ENCODE assay signal across 18 cellular contexts in the genomic region with DNA sequence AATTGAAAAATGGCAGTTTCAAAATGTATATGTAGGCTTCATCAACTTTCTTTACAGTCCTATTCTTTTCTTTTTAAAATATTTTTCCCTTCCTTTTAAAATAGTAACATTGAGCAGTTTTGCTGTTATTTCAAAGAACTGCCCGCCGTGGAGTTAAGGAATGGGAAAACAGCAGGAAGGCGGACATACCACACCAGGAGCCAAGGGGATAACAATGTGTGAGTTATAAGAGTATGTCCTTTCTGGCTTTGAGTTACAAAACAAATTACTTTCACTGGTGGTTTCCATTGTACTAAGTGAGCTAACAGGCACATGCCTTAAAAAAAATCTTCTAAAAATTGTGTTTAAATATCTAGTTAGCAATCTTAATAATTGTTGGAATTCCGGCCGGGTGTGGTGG.
"Had no signal": no experiment of that assay in that cellular context is flagged by ENCODE, and none has a peak within 500 bp of the region (broad histone marks: within the 10 kb centered on the region; RNA-seq: fewer than 3 reads in every experiment).

No MANE protein-coding gene starts in this region.

- DNase-seq: activated CD4-positive, alpha-beta T cell treated with anti-CD3 and anti-CD28 coated beads, Interleukin-2, amount 50 U/mL, for 4 hours; activated CD4-positive, CD25-positive, alpha-beta regulatory T cell treated with anti-CD3 and anti-CD28 coated beads, Interleukin-2, amount 50 U/mL, for 72 hours; activated CD8-positive, alpha-beta memory T cell treated with anti-CD3 and anti-CD28 coated beads, Interleukin-2, amount 10 ng/mL, durations not matched to agents 7 days and 5 days; central memory CD4-positive, alpha-beta T cell; cortex of kidney; effector memory CD4-positive, alpha-beta T cell; foreskin melanocyte; islet precursor cell; mucosa of descending colon; naive thymus-derived CD4-positive, alpha-beta T cell; nucleus accumbens; stimulated activated CD4-positive, alpha-beta T cell treated with anti-CD3 and anti-CD28 coated beads, Interleukin-2, amount 100 ng/mL, for 48 hours; stimulated activated naive CD4-positive, alpha-beta T cell; T-helper 9 cell; transverse colon had no signal

- H3K27me3 ChIP-seq: transverse colon had no signal

- H3K9me3 ChIP-seq: mucosa of descending colon, transverse colon had no signal

- H3K9me3 Mint-ChIP-seq: naive thymus-derived CD4-positive, alpha-beta T cell had no signal

- H3K27me3 Mint-ChIP-seq: activated CD8-positive, alpha-beta memory T cell treated with anti-CD3 and anti-CD28 coated beads, Interleukin-2, amount 10 ng/mL, durations not matched to agents 7 days and 5 days; naive thymus-derived CD4-positive, alpha-beta T cell had no signal

- H3K4me3 ChIP-seq: mucosa of descending colon, SK-N-MC, transverse colon had no signal

- H3K4me3 Mint-ChIP-seq: activated CD8-positive, alpha-beta memory T cell treated with anti-CD3 and anti-CD28 coated beads, Interleukin-2, amount 10 ng/mL, durations not matched to agents 7 days and 5 days; naive thymus-derived CD4-positive, alpha-beta T cell had no signal

- H3K27ac ChIP-seq: epithelial cell of prostate, SK-N-MC, transverse colon had no signal

- ATAC-seq: left lobe of liver; mucosa of descending colon; naive thymus-derived CD4-positive, alpha-beta T cell had no signal
